In the genomic region with DNA sequence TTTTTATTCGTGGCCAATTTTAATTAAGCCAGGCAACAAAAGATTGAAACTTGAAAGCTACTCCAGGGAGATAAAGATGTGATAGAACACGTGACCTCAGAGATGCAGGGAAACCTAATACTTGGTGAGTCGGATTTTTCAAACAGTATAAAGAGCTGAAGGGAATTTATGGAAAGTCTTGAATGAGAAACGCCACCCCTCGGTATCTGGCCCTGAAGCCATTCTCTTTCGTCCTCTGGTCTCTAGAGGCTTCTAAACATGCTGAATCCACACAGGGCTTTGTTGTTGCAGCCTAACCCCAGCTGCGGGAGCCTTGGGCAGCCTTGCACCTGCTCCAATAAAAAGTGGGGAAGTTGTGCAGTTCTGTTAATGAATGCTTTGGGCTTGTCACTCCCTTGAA, we compare ENCODE assay signal across 18 cellular contexts. TPM values are rescaled to one million over a fixed set of nuclear protein-coding genes. Genes with fewer than 3 reads are reported as not detected.
DNase-seq lines count a peak whose midpoint lies in the region; ATAC-seq and TF ChIP-seq lines count a peak whose summit lies in the region.
"Had no signal": no experiment of that assay in that cellular context is flagged by ENCODE, and none has a peak within 500 bp of the region (broad histone marks: within the 10 kb centered on the region; RNA-seq: fewer than 3 reads in every experiment).

No MANE protein-coding gene starts in this region.

- intact Hi-C loops in left ventricle myocardium inferior (cut with micrococcal nuclease) (no loop called here), left colon (cut with DNase I, micrococcal nuclease) (no loop called here)

- H3K27ac ChIP-seq in cardiac muscle cell (peak overlapping the region; percentile 32), left ventricle myocardium inferior (replicated peaks) (no peak overlapping the region), tibial nerve (peak overlapping the region in 3 of 4 donors; percentile 4 to 84 (median 68)), foreskin keratinocyte (no peak overlapping the region)

- peaks cover 3% of the 10 kb centered on the region for H3K27me3 ChIP-seq in cardiac muscle cell
- H3K27me3 ChIP-seq in left ventricle myocardium inferior (ENCODE audit: low read depth): peaks cover 73% of the 10 kb centered on the region
- peaks cover 0 to 22% of the 10 kb centered on the region in 2 donors for H3K27me3 ChIP-seq in tibial nerve
- H3K27me3 ChIP-seq in foreskin keratinocyte: peaks cover 80% of the 10 kb centered on the region

- 43 to 48% methylated on average over 7 of the region's 7 CpGs for WGBS in tibial nerve, 2 donors

- H3K4me3 ChIP-seq in cardiac muscle cell (no peak overlapping the region), left ventricle myocardium inferior (no peak overlapping the region), tibial nerve (no peak overlapping the region)

- TF ChIP-seq POLR2A in tibial nerve (IDR thresholded peaks at IDR 0.05): no peak

- ATAC-seq in left colon (peak; percentile 53), foreskin keratinocyte (no peak)

- no peak for TF ChIP-seq EP300 in tibial nerve (IDR thresholded peaks at IDR 0.05)

- DNase-seq in cardiac muscle cell (ENCODE audit: low read depth in 1 of 2, low spot score in 1 of 2) (no peak), left ventricle myocardium inferior (no peak), NCI-H748 (lab: John Stamatoyannopoulos, UW; ENCODE audit: unreplicated experiment) (peak; percentile 48), left colon (no peak), tibial nerve (ENCODE audit: low spot score in 2 of 2) (no peak), iPS-NIHi7 (ENCODE audit: extremely low spot score) (no peak), foreskin keratinocyte (no peak), cerebellar cortex (ENCODE audit: low spot score) (no peak)
- DNase-seq: ACHN; activated gamma-delta T cell treated with Interleukin-2 at 50 U/mL for 16 hours; HFFc6; KG1; NCI-H1436 treated with DMSO at 0.1 percent for 48 hours; NCI-H774; stimulated activated CD4-positive, alpha-beta T cell treated with anti-CD3 and anti-CD28 coated beads, Interleukin-12 subunit alpha, Interleukin-12 subunit beta, amount 100 ng/mL, for 4 hours; stimulated activated naive CD4-positive, alpha-beta T cell treated with Interleukin-2 at 50 U/mL for 16 hours had no signal

- H3K36me3 ChIP-seq in cardiac muscle cell: no peaks in the 10 kb centered on the region
- no peaks in the 10 kb centered on the region for H3K36me3 ChIP-seq in left ventricle myocardium inferior
- no peaks in the 10 kb centered on the region for H3K36me3 ChIP-seq in tibial nerve

- H3K4me1 ChIP-seq in cardiac muscle cell (ENCODE audit: low read depth): peaks cover 61% of the 10 kb centered on the region
- H3K4me1 ChIP-seq in left ventricle myocardium inferior: peaks cover 24% of the 10 kb centered on the region
- peaks cover 0 to 56% (median 16%) of the 10 kb centered on the region in 4 donors for H3K4me1 ChIP-seq in tibial nerve
- no peaks in the 10 kb centered on the region for H3K4me1 ChIP-seq in foreskin keratinocyte

- no peak for TF ChIP-seq CTCF in cardiac muscle cell (IDR thresholded peaks at IDR 0.05; ENCODE audit: low read depth, low read length)
- TF ChIP-seq CTCF in left ventricle myocardium inferior (IDR thresholded peaks at IDR 0.05; ENCODE audit: borderline replicate concordance): no peak
- TF ChIP-seq CTCF in tibial nerve (IDR thresholded peaks at IDR 0.05): no peak
- no peak for TF ChIP-seq CTCF in foreskin keratinocyte (conservative IDR thresholded peaks at IDR 0.05)

- H3K9me3 ChIP-seq in cardiac muscle cell (ENCODE audit: low read depth) (no peaks in the 10 kb centered on the region), left ventricle myocardium inferior (replicated peaks) (no peaks in the 10 kb centered on the region), tibial nerve (no peaks in the 10 kb centered on the region)

RNA-seq across cellular contexts. Expression of gene BMP7, which starts 8.4 kb away (rescaled TPM):
- 213 and 276 TPM in 2 replicates for total RNA-seq in cardiac muscle cell
- polyA plus RNA-seq in cardiac muscle cell: 130 and 178 TPM in 2 replicates
- total RNA-seq in left ventricle myocardium inferior: 19.9 TPM
- total RNA-seq in left colon: under 1 TPM; 0.34 to 0.78 TPM
- total RNA-seq in tibial nerve: 10 to 100 TPM; 11.7 to 14.2 (median 13.4) TPM
- not detected in 2 replicates for total RNA-seq in foreskin keratinocyte
- polyA plus RNA-seq in foreskin keratinocyte: not detected in 2 replicates
- total RNA-seq: HFFc6; mononuclear cell; T-helper 1 cell treated with Interleukin-12 subunit alpha and Interleukin-12 subunit beta and Interleukin-4 antibody, amounts not matched to agents 30 ng/mL and 1 ng/mL, for 36 hours had no signal

Comparison
In these comparisons a context has a peak if more than half of its experiments do, and no peak if none do; other contexts are left out.
1. H3K27ac ChIP-seq: peak in cardiac muscle cell (single experiment) and tibial nerve (3 of 4); none in left ventricle myocardium inferior (single experiment) and foreskin keratinocyte (single experiment).
2. RNA of gene BMP7, which starts 8.4 kb away (total RNA-seq): 213 to 276 TPM in cardiac muscle cell; 19.9 TPM in left ventricle myocardium inferior (single experiment), 11.7 to 14.2 TPM in tibial nerve, 0.34 to 0.78 TPM in left colon and not detected in foreskin keratinocyte; every median in the first group is over 10 times any median in the second.